In the genomic region with DNA sequence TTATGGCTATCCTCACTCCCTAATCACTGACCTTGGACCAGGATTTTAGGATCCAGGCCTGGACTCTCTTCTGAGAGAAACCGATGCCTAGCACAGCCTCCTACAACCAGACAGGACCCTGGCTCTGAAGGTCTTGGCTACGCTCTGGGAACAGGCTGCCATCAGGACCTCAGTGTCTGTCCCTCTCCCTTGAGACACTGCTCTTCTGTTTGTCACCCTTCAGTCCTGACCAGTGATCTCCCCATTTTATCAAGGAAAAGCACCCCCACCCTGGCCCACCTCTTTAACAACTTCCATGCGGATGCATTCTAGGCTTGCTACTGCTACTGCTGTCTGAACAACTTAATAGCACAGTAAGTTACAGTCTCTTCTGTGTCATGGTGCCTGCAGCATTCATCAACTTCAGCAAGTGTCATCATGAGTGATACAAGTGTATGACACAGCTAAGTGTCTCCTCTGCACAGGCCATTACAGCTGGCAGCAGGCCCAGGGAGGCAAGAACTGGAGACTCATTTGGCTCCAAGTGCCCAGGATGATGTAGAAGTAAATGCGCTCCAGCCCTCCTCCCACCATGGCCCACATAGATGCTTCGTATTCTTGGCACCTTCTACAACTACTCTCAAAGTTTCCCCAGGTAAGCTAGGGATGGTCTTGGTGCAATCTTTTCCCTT, we compare ENCODE assay signal across 18 cellular contexts.
DNase-seq lines count a peak whose midpoint lies in the region; ATAC-seq and TF ChIP-seq lines count a peak whose summit lies in the region.
"Had no signal": no experiment of that assay in that cellular context is flagged by ENCODE, and none has a peak within 500 bp of the region (broad histone marks: within the 10 kb centered on the region; RNA-seq: fewer than 3 reads in every experiment).

No MANE protein-coding gene starts in this region.

- peaks cover 10% of the 10 kb centered on the region for H3K27me3 ChIP-seq in endodermal cell (ENCODE audit: control insufficient read depth, insufficient read depth, low read length, poor library complexity, severe bottlenecking)

- no peak for TF ChIP-seq CTCF in endodermal cell (conservative IDR thresholded peaks at IDR 0.05)

- H3K4me1 ChIP-seq in endodermal cell (ENCODE audit: control insufficient read depth, insufficient read depth, low read length), result no peaks in the 10 kb centered on the region

- no peak overlapping the region for H3K4me3 ChIP-seq in endodermal cell (ENCODE audit: low read length)

- no peaks in the 10 kb centered on the region for H3K9me3 Mint-ChIP-seq in endodermal cell

- H3K4me3 Mint-ChIP-seq in endodermal cell, result no peak overlapping the region

- H3K27ac Mint-ChIP-seq in endodermal cell, result no peak overlapping the region

- DNase-seq in DMS53 (lab: John Stamatoyannopoulos, UW) (peak; percentile 4), DMS53 treated with DMSO at 0.1 percent for 48 hours (lab: John Stamatoyannopoulos, UW; ENCODE audit: unreplicated experiment) (no peak), NCI-H1105 (lab: John Stamatoyannopoulos, UW) (peak; percentile 24), NCI-H2227 (lab: John Stamatoyannopoulos, UW; ENCODE audit: unreplicated experiment) (peak; percentile 8), endodermal cell (peak; percentile 13), amygdala (lab: John Stamatoyannopoulos, UW) (no peak)
- DNase-seq in stimulated activated naive CD4-positive, alpha-beta T cell (lab: John Stamatoyannopoulos, UW), result no peak
- DNase-seq: COR-L47, DMS 273 treated with DMSO at 0.1 percent for 48 hours, KG1, MV-4-11, PC-3, SIG-M5, T-helper 1 cell had no signal

- peaks cover 15% of the 10 kb centered on the region for H3K27me3 Mint-ChIP-seq in endodermal cell (ENCODE audit: insufficient read depth)

- H3K36me3 ChIP-seq in endodermal cell (ENCODE audit: control insufficient read depth, insufficient read depth, low read length), result no peaks in the 10 kb centered on the region

- H3K9ac ChIP-seq in endodermal cell (ENCODE audit: extremely low read depth, low read length, poor library complexity, severe bottlenecking), result no peak overlapping the region

- peaks cover 11% of the 10 kb centered on the region for H3K4me1 Mint-ChIP-seq in endodermal cell

- no peaks in the 10 kb centered on the region for H3K36me3 Mint-ChIP-seq in endodermal cell (ENCODE audit: low read depth)

- 62 to 78% methylated on average over 3 to 5 of the region's 5 CpGs for WGBS in endodermal cell (ENCODE audit: insufficient coverage in 1 of 2, insufficient read length in 1 of 2), 2 experiments

- no peak overlapping the region for H3K27ac ChIP-seq in endodermal cell (ENCODE audit: low read depth, low read length)
- H3K27ac ChIP-seq: 22Rv1, RWPE1 had no signal

- H3K9me3 ChIP-seq in endodermal cell (ENCODE audit: control insufficient read depth, low read length), result no peaks in the 10 kb centered on the region

- ATAC-seq in HG03520 (IDR thresholded peaks at IDR 0.05; ENCODE audit: unreplicated experiment), result no peak
- ATAC-seq: PC-3, SK-N-SH treated with all-trans-retinoic acid at 6 μM for 48 hours had no signal

Comparison
In these comparisons a context has a peak if more than half of its experiments do, and no peak if none do; other contexts are left out.
1. DNase-seq: peak in DMS53 (single experiment), NCI-H1105 (single experiment), NCI-H2227 (single experiment) and endodermal cell (single experiment); none in DMS53 treated with DMSO at 0.1 percent for 48 hours (single experiment), stimulated activated naive CD4-positive, alpha-beta T cell (0 of 6) and amygdala (0 of 56).